Comparison of ENCODE assay signal across 12 cellular contexts in the genomic region with DNA sequence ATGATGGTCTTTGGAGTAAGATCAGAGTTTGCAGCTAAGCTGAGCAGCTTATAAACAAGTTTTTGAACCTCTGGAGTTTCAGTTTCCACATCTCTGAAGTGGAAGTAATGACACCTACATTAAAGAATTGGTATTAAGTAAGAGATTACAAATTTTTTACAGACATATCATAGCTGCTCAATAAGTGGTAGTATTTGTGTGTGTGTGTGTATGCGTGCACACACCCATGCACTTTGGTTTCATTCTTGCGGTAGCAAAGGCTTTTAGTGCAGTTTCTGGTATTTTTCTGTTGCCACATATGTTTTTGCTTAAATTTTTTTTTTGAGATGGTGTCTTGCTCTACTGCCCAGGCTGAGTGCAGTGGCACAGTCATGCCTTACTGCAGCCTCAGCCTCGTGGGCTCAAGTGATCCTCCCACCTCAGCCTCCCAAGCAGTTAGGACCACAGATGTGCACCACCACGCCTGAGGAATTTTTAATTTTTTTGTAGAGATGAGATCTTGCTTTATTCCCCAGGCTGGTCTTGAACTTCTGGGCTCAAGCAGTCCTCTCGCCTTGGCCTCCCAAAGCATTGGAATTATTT. TPM values are rescaled to one million over a fixed set of nuclear protein-coding genes. Genes with fewer than 3 reads are reported as not detected.
A peak's percentile ranks its signal among the peaks of the same experiment; 100 is the strongest.
DNase-seq lines count a peak whose midpoint lies in the region; ATAC-seq and TF ChIP-seq lines count a peak whose summit lies in the region.
"Had no signal": no experiment of that assay in that cellular context is flagged by ENCODE, and none has a peak within 500 bp of the region (broad histone marks: within the 10 kb centered on the region; RNA-seq: fewer than 3 reads in every experiment).

No MANE protein-coding gene starts in this region.

- H3K27me3 Mint-ChIP-seq in activated CD8-positive, alpha-beta memory T cell treated with anti-CD3 and anti-CD28 coated beads, Interleukin-2, amount 10 ng/mL, durations not matched to agents 7 days and 5 days: no peaks in the 10 kb centered on the region

- no peaks in the 10 kb centered on the region for H3K9me2 ChIP-seq in OCI-LY1 (ENCODE audit: low read depth, low read length)

- H3K27me3 ChIP-seq in OCI-LY1 (ENCODE audit: insufficient read depth, low read length) (no peaks in the 10 kb centered on the region), ectodermal cell (ENCODE audit: control insufficient read depth, insufficient read depth, low read length, poor library complexity, severe bottlenecking) (no peaks in the 10 kb centered on the region)
- H3K27me3 ChIP-seq in effector memory CD4-positive, alpha-beta T cell (replicated peaks; ENCODE audit: control insufficient read depth, insufficient read depth, low read length, poor library complexity, severe bottlenecking): no peaks in the 10 kb centered on the region

- no peak for ATAC-seq in activated CD8-positive, alpha-beta memory T cell treated with anti-CD3 and anti-CD28 coated beads, Interleukin-2, amount 10 ng/mL, durations not matched to agents 7 days and 5 days
- ATAC-seq in GM19395 (IDR thresholded peaks at IDR 0.05; ENCODE audit: unreplicated experiment): no peak
- ATAC-seq: Right ventricle myocardium inferior had no signal

- peaks cover 93% of the 10 kb centered on the region for H3K79me2 ChIP-seq in OCI-LY1 (ENCODE audit: insufficient read depth, low read length)

- H3F3A ChIP-seq in OCI-LY1 (ENCODE audit: insufficient read depth, low read length): no peaks in the 10 kb centered on the region

- H3K9me3 ChIP-seq in OCI-LY1 (ENCODE audit: low read length) (no peaks in the 10 kb centered on the region), ectodermal cell (ENCODE audit: control insufficient read depth, low read length) (no peaks in the 10 kb centered on the region)
- H3K9me3 ChIP-seq in effector memory CD4-positive, alpha-beta T cell (ENCODE audit: control insufficient read depth, low read length): no peaks in the 10 kb centered on the region

- H2AFZ ChIP-seq in OCI-LY1 (ENCODE audit: low read length): no peak overlapping the region

- H3K36me3 Mint-ChIP-seq in activated CD8-positive, alpha-beta memory T cell treated with anti-CD3 and anti-CD28 coated beads, Interleukin-2, amount 10 ng/mL, durations not matched to agents 7 days and 5 days: peaks cover 36% of the 10 kb centered on the region

- no peaks in the 10 kb centered on the region for H3K9me3 Mint-ChIP-seq in activated CD8-positive, alpha-beta memory T cell treated with anti-CD3 and anti-CD28 coated beads, Interleukin-2, amount 10 ng/mL, durations not matched to agents 7 days and 5 days (ENCODE audit: low read depth)
- H3K9me3 Mint-ChIP-seq: nephron had no signal

- H3K4me1 ChIP-seq in OCI-LY1 (ENCODE audit: insufficient read depth, low read length, severe bottlenecking): peaks cover 37% of the 10 kb centered on the region
- H3K4me1 ChIP-seq in ectodermal cell (ENCODE audit: control insufficient read depth, insufficient read depth, low read length): peaks cover 10% of the 10 kb centered on the region
- peaks cover 23% of the 10 kb centered on the region for H3K4me1 ChIP-seq in effector memory CD4-positive, alpha-beta T cell (ENCODE audit: control insufficient read depth, insufficient read depth, low read length, poor library complexity, severe bottlenecking)

- H3K36me3 ChIP-seq in OCI-LY1 (ENCODE audit: insufficient read depth, low read length) (peaks cover 30% of the 10 kb centered on the region), ectodermal cell (ENCODE audit: control insufficient read depth, insufficient read depth, low read length) (no peaks in the 10 kb centered on the region)
- peaks cover 3% of the 10 kb centered on the region for H3K36me3 ChIP-seq in effector memory CD4-positive, alpha-beta T cell (ENCODE audit: control insufficient read depth, insufficient read depth, low read length)

- H3K4me3 ChIP-seq in OCI-LY1 (ENCODE audit: low read depth, low read length, poor library complexity, severe bottlenecking) (peak overlapping the region; percentile 17), ectodermal cell (ENCODE audit: insufficient read depth, low read depth, low read length) (no peak overlapping the region)
- H3K4me3 ChIP-seq in effector memory CD4-positive, alpha-beta T cell (ENCODE audit: insufficient read depth, low read depth, low read length, poor library complexity, severe bottlenecking): no peak overlapping the region

- CTCF ChIA-PET in activated CD8-positive, alpha-beta memory T cell treated with anti-CD3 and anti-CD28 coated beads, Interleukin-2, amount 10 ng/mL, durations not matched to agents 7 days and 5 days (lab: Charles Lee): interaction anchor here (1.1 to 1.4 kb wide), 2 partner anchors 51 to 70 kb away, joined by 3 read pairs; no protein-coding TSS in a partner anchor

- DNase-seq in activated CD8-positive, alpha-beta memory T cell treated with anti-CD3 and anti-CD28 coated beads, Interleukin-2, amount 10 ng/mL, durations not matched to agents 7 days and 5 days: no peak
- no peak for DNase-seq in activated CD8-positive, alpha-beta memory T cell treated with anti-CD3 and anti-CD28 coated beads, Interleukin-2, amount 50 U/mL, for 4 hours
- DNase-seq in renal cortical epithelial cell (ENCODE audit: low read depth) (peak; percentile 28), C1 segment of cervical spinal cord (lab: John Stamatoyannopoulos, UW) (no peak)
- DNase-seq in effector memory CD4-positive, alpha-beta T cell: no peak
- DNase-seq: activated CD4-positive, alpha-beta T cell treated with anti-CD3 and anti-CD28 coated beads for 1 hour; stimulated activated CD4-positive, alpha-beta T cell treated with anti-CD3 and anti-CD28 coated beads, Interleukin-12 subunit alpha, Interleukin-12 subunit beta, amount 100 ng/mL, for 4 hours had no signal

- H4K20me1 ChIP-seq in OCI-LY1 (ENCODE audit: insufficient read depth, low read length): no peaks in the 10 kb centered on the region

- H3K4me2 ChIP-seq in OCI-LY1 (ENCODE audit: low read length): peak overlapping the region; percentile 82; the same call in 1 of the 2 replicates

- WGBS in ectodermal cell, 2 experiments: 95 to 97% methylated on average over 5 of the region's 5 CpGs

- H3K9ac ChIP-seq in OCI-LY1 (ENCODE audit: low read length): no peak overlapping the region

- H3K27ac ChIP-seq in OCI-LY1 (ENCODE audit: low read depth, low read length, poor library complexity, severe bottlenecking) (peak overlapping the region; percentile 36), ectodermal cell (ENCODE audit: insufficient read depth, low read depth, low read length, poor library complexity, severe bottlenecking) (peak overlapping the region; percentile 62)
- H3K27ac ChIP-seq in effector memory CD4-positive, alpha-beta T cell (ENCODE audit: insufficient read depth, low read length, poor library complexity, severe bottlenecking): no peak overlapping the region

- no peak for TF ChIP-seq CTCF in OCI-LY1 (IDR thresholded peaks at IDR 0.05; ENCODE audit: low read length)

- peak overlapping the region; percentile 29 for H3K4me3 Mint-ChIP-seq in activated CD8-positive, alpha-beta memory T cell treated with anti-CD3 and anti-CD28 coated beads, Interleukin-2, amount 10 ng/mL, durations not matched to agents 7 days and 5 days
- H3K4me3 Mint-ChIP-seq: nephron had no signal

- peak overlapping the region; percentile 64 for H3K27ac Mint-ChIP-seq in activated CD8-positive, alpha-beta memory T cell treated with anti-CD3 and anti-CD28 coated beads, Interleukin-2, amount 10 ng/mL, durations not matched to agents 7 days and 5 days

- H3K4me1 Mint-ChIP-seq in activated CD8-positive, alpha-beta memory T cell treated with anti-CD3 and anti-CD28 coated beads, Interleukin-2, amount 10 ng/mL, durations not matched to agents 7 days and 5 days: peaks cover 38% of the 10 kb centered on the region

RNA-seq across cellular contexts. Expression of gene NAA16, which starts 4.5 kb away (rescaled TPM):
- total RNA-seq in activated CD8-positive, alpha-beta memory T cell treated with anti-CD3 and anti-CD28 coated beads, Interleukin-2, amount 10 ng/mL, durations not matched to agents 7 days and 5 days: 10 to 100 TPM; 27.8 to 27.9 TPM
- polyA plus RNA-seq in ectodermal cell (2013, experiment 1 of 4): 32.5 TPM
- polyA plus RNA-seq in ectodermal cell (2013, experiment 2 of 4): 38.3 TPM
- 31.2 TPM for polyA plus RNA-seq in ectodermal cell (2013, experiment 3 of 4)
- polyA plus RNA-seq in ectodermal cell (2013, experiment 4 of 4): 34.1 TPM
- total RNA-seq in renal cortical epithelial cell: 5.2 and 21.6 TPM in 2 replicates

RNA-seq across cellular contexts. Expression of gene MTRF1, which starts 52.2 kb away (rescaled TPM):
- total RNA-seq in activated CD8-positive, alpha-beta memory T cell treated with anti-CD3 and anti-CD28 coated beads, Interleukin-2, amount 10 ng/mL, durations not matched to agents 7 days and 5 days: 10 to 100 TPM; 22.2 to 23.3 TPM
- 21.7 TPM for polyA plus RNA-seq in ectodermal cell (2013, experiment 1 of 4)
- polyA plus RNA-seq in ectodermal cell (2013, experiment 2 of 4): 20.6 TPM
- polyA plus RNA-seq in ectodermal cell (2013, experiment 3 of 4): 17.7 TPM
- 17.6 TPM for polyA plus RNA-seq in ectodermal cell (2013, experiment 4 of 4)
- 7.3 and 15.9 TPM in 2 replicates for total RNA-seq in renal cortical epithelial cell
